Comparison of ENCODE assay signal across 27 cellular contexts in genomic region chr19:46118136-46118535, GRCh38. TPM values are rescaled to one million over a fixed set of nuclear protein-coding genes. Genes with fewer than 3 reads are reported as not detected.
A peak's percentile ranks its signal among the peaks of the same experiment; 100 is the strongest.
DNase-seq lines count a peak whose midpoint lies in the region; ATAC-seq, FAIRE-seq and TF ChIP-seq lines count a peak whose summit lies in the region.
"Had no signal": no experiment of that assay in that cellular context is flagged by ENCODE, and none has a peak within 500 bp of the region (broad histone marks: within the 10 kb centered on the region; RNA-seq: fewer than 3 reads in every experiment).

No MANE protein-coding gene starts in this region.

- BruUV-seq in mammary epithelial cell (replicated peaks; lab: Mats Ljungman, UMichigan) (no TSS peak), MCF 10A (replicated peaks; lab: Mats Ljungman, UMichigan) (no TSS peak)

- intact Hi-C loops in mammary epithelial cell (cut with micrococcal nuclease), result loop anchor here (5.0 kb wide), 1 partner anchor 69 kb away; no protein-coding TSS in a partner anchor
- intact Hi-C loops in MCF 10A (cut with micrococcal nuclease), result no loop called here
- intact Hi-C loops in uterus (cut with DNase I; ENCODE audit: low total_unique reads), result no loop called here

- H3K9me3 ChIP-seq in mammary epithelial cell (replicated peaks; ENCODE audit: insufficient read depth, low read length) (no peaks in the 10 kb centered on the region), uterus (no peaks in the 10 kb centered on the region), tibial nerve (no peaks in the 10 kb centered on the region)
- H3K9me3 ChIP-seq: MG63 had no signal

- WGBS in mammary epithelial cell (ENCODE audit: low coverage, missing lambda C conversion rate), result 4% methylated on average over 3 of the region's 3 CpGs
- WGBS in tibial nerve, 2 donors, result 84 to 85% methylated on average over 3 of the region's 3 CpGs

- CTCF ChIA-PET in mammary epithelial cell (lab: Charles Lee; ENCODE audit: low non-redundant PET) (no interaction called here), MCF 10A (lab: Yijun Ruan, JAX) (interaction anchor here (0.6 to 2.6 kb wide), 3 partner anchors 11 to 182 kb away, joined by 3 to 10 read pairs (median 3); no protein-coding TSS in a partner anchor)

- H3K9me3 Mint-ChIP-seq in MCF 10A (ENCODE audit: unreplicated experiment), result no peaks in the 10 kb centered on the region
- H3K9me3 Mint-ChIP-seq: CD8-positive, alpha-beta T cell had no signal

- ATAC-seq in GM18519 (IDR thresholded peaks at IDR 0.05; ENCODE audit: low FRiP score, unreplicated experiment), result no peak
- ATAC-seq: CD8-positive, alpha-beta T cell; GM12878 had no signal

- FAIRE-seq in bronchial epithelial cell (lab: Jason Lieb, UNC), result no peak
- FAIRE-seq: GM12878, RCC 7860 had no signal

- H3K79me2 ChIP-seq in mammary epithelial cell (ENCODE audit: insufficient read depth, low read length), result peaks cover 3% of the 10 kb centered on the region

- no peaks in the 10 kb centered on the region for H3K36me3 Mint-ChIP-seq in MCF 10A (ENCODE audit: insufficient read depth, unreplicated experiment)
- H3K36me3 Mint-ChIP-seq: CD8-positive, alpha-beta T cell had no signal

- no peak for TF ChIP-seq CTCF in mammary epithelial cell (conservative IDR thresholded peaks at IDR 0.05 in 1 of 2, IDR thresholded peaks at IDR 0.05 in 1 of 2; ENCODE audit: extremely low read depth in 1 of 2, insufficient read depth in 1 of 2, low read depth in 1 of 2, low read length in 2 of 2)
- TF ChIP-seq CTCF in MCF 10A (IDR thresholded peaks at IDR 0.05; ENCODE audit: unreplicated experiment), result no peak
- no peak for TF ChIP-seq CTCF in bronchial epithelial cell (IDR thresholded peaks at IDR 0.05; ENCODE audit: insufficient read depth, low read length, severe bottlenecking)
- TF ChIP-seq CTCF in uterus (IDR thresholded peaks at IDR 0.05), result no peak
- TF ChIP-seq CTCF in tibial nerve (IDR thresholded peaks at IDR 0.05), result no peak

- H3K4me1 ChIP-seq in mammary epithelial cell (ENCODE audit: insufficient read depth, low read length), result peaks cover 36% of the 10 kb centered on the region
- H3K4me1 ChIP-seq in uterus, result no peaks in the 10 kb centered on the region
- no peaks in the 10 kb centered on the region for H3K4me1 ChIP-seq in tibial nerve

- in situ Hi-C loops in mammary epithelial cell (cut with MboI; ENCODE audit: low sequenced_read_pairs in 2 of 2), result no loop called here

- H3K27me3 ChIP-seq in mammary epithelial cell (ENCODE audit: insufficient read depth, low read length), result no peaks in the 10 kb centered on the region
- H3K27me3 ChIP-seq in bronchial epithelial cell (ENCODE audit: control insufficient read depth, insufficient read depth, low read length), result no peaks in the 10 kb centered on the region
- H3K27me3 ChIP-seq in uterus, result no peaks in the 10 kb centered on the region
- H3K27me3 ChIP-seq in tibial nerve, result no peaks in the 10 kb centered on the region

- H3K27ac ChIP-seq in mammary epithelial cell (ENCODE audit: insufficient read depth, low read depth, low read length) (peak overlapping the region; percentile 51), uterus (peak overlapping the region; percentile 46 to 52), tibial nerve (no peak overlapping the region)

- H3K4me3 Mint-ChIP-seq in MCF 10A (ENCODE audit: unreplicated experiment), result no peak overlapping the region
- H3K4me3 Mint-ChIP-seq: CD8-positive, alpha-beta T cell had no signal

- H4K20me1 ChIP-seq in mammary epithelial cell (ENCODE audit: insufficient read depth, low read length), result no peaks in the 10 kb centered on the region

- dilution Hi-C loops in mammary epithelial cell (cut with HindIII; ENCODE audit: low sequenced_read_pairs), result no loop called here

- H3K4me3 ChIP-seq in mammary epithelial cell (replicated peaks in 1 of 3; ENCODE audit: insufficient read depth in 1 of 3, low read depth in 2 of 3, low read length in 3 of 3) (no peak overlapping the region), bronchial epithelial cell (ENCODE audit: low read depth, low read length) (no peak overlapping the region), uterus (no peak overlapping the region), tibial nerve (no peak overlapping the region)
- H3K4me3 ChIP-seq: GM12878, MG63 had no signal

- DNase-seq in mammary epithelial cell (peak; percentile 82), MCF 10A (ENCODE audit: unreplicated experiment) (no peak), bronchial epithelial cell (ENCODE audit: low read depth) (peak; percentile 49), myocyte (ENCODE audit: low read depth) (peak; percentile 85), uterus (no peak), tibial nerve (ENCODE audit: low spot score in 2 of 2) (no peak), NCI-H2107 treated with DMSO at 0.1 percent for 48 hours (lab: John Stamatoyannopoulos, UW; ENCODE audit: unreplicated experiment) (no peak)
- DNase-seq: 8988T; AML-193; C1 segment of cervical spinal cord; CD8-positive, alpha-beta T cell; DND-41; GOT3; HCEC 1CT; Kasumi-1; MG63; NCI-H1417; NCI-H187; NCI-H345; NCI-H524; NCI-H774; Right ventricle myocardium superior had no signal

- H3K27ac Mint-ChIP-seq in MCF 10A (ENCODE audit: low read depth, unreplicated experiment), result no peak overlapping the region
- H3K27ac Mint-ChIP-seq: CD8-positive, alpha-beta T cell had no signal

- H3K27me3 Mint-ChIP-seq in MCF 10A (ENCODE audit: insufficient read depth, unreplicated experiment), result no peaks in the 10 kb centered on the region

- no peak for TF ChIP-seq EP300 in tibial nerve (IDR thresholded peaks at IDR 0.05)

- TF ChIP-seq POLR2A in uterus (IDR thresholded peaks at IDR 0.05) (no peak), tibial nerve (IDR thresholded peaks at IDR 0.05) (no peak)

- H3K9ac ChIP-seq in mammary epithelial cell (ENCODE audit: insufficient read depth, low read length), result no peak overlapping the region

- POLR2A ChIA-PET in MCF 10A (lab: Yijun Ruan, JAX), result interaction anchor here (1.5 kb wide), 1 partner anchor 13 kb away, joined by 3 read pairs; no protein-coding TSS in a partner anchor

- peak overlapping the region; percentile 44 for H2AFZ ChIP-seq in mammary epithelial cell (ENCODE audit: low read depth, low read length)

- H3K36me3 ChIP-seq in mammary epithelial cell (ENCODE audit: insufficient read depth, low read length) (no peaks in the 10 kb centered on the region), bronchial epithelial cell (ENCODE audit: control insufficient read depth, insufficient read depth, low read length) (no peaks in the 10 kb centered on the region), uterus (no peaks in the 10 kb centered on the region), tibial nerve (no peaks in the 10 kb centered on the region)
- H3K36me3 ChIP-seq: MG63 had no signal

- H3K4me2 ChIP-seq in mammary epithelial cell (ENCODE audit: insufficient read depth, low read depth, low read length), result peak overlapping the region; percentile 37

- H3K4me1 Mint-ChIP-seq in MCF 10A (ENCODE audit: insufficient read depth, unreplicated experiment), result peaks cover 15% of the 10 kb centered on the region

RNA-seq across cellular contexts. Expression of gene IGFL3, which starts 6.4 kb away (rescaled TPM):
- total RNA-seq in mammary epithelial cell (100 to 1,000 TPM in 1 of 2 donors, 10 to 100 TPM in 1; 62.8 to 295 TPM), MCF 10A (2022) (not detected in 2 replicates), bronchial epithelial cell (not detected in 2 replicates), myocyte (not detected in 2 replicates), uterus (not detected), tibial nerve (not detected)
- polyA plus RNA-seq in mammary epithelial cell, result 179 TPM
- 78.6 TPM for polyA minus RNA-seq in mammary epithelial cell
- 0.21 TPM for polyA plus RNA-seq in myocyte (2012)
- total RNA-seq: CD8-positive, alpha-beta T cell; GM12878; Right ventricle myocardium superior; SK-MEL-5 had no signal
- polyA plus RNA-seq: AG04450, GM12878 had no signal

RNA-seq across cellular contexts. Expression of gene IGFL2, which starts 29.9 kb away (rescaled TPM):
- total RNA-seq in mammary epithelial cell, result 1 to 10 TPM in 1 of 2 donors, under 1 TPM in 1; under 0.01 to 1.9 TPM
- polyA plus RNA-seq in mammary epithelial cell, result 1.3 TPM
- not detected for polyA minus RNA-seq in mammary epithelial cell
- 1.3 TPM in 1 of 2 replicates, not detected in the other for total RNA-seq in MCF 10A (2022)
- total RNA-seq in bronchial epithelial cell, result 2.4 TPM in 1 of 2 replicates, not detected in the other
- not detected in 2 replicates for total RNA-seq in myocyte
- polyA plus RNA-seq in myocyte (2012), result 0.43 TPM
- total RNA-seq in uterus, result under 1 TPM in 1 of 4 donors, not detected in 3; 0.61 TPM
- 1 to 10 TPM in 1 of 4 donors, not detected in 3; 1.0 TPM for total RNA-seq in tibial nerve
- total RNA-seq: CD8-positive, alpha-beta T cell; GM12878; Right ventricle myocardium superior; SK-MEL-5 had no signal
- polyA plus RNA-seq: AG04450 had no signal

Comparison
In these comparisons a context has a peak if more than half of its experiments do, and no peak if none do; other contexts are left out.
1. DNase-seq: peak in mammary epithelial cell (single experiment), bronchial epithelial cell (single experiment) and myocyte (single experiment); none in MCF 10A (single experiment), uterus (0 of 2), tibial nerve (0 of 2) and NCI-H2107 treated with DMSO at 0.1 percent for 48 hours (single experiment).
2. RNA of gene IGFL3, which starts 6.4 kb away (total RNA-seq): 62.8 to 295 TPM in mammary epithelial cell; not detected in MCF 10A, not detected in bronchial epithelial cell, not detected in myocyte, not detected in uterus and not detected in tibial nerve; every median in the first group is over 10 times any median in the second.
3. H3K27ac ChIP-seq: peak in mammary epithelial cell (single experiment) and uterus (2 of 2); none in tibial nerve (0 of 4).